Comparison of ENCODE assay signal across 10 cellular contexts in genomic region chr17:39399792-39400191, GRCh38. TPM values are rescaled to one million over a fixed set of nuclear protein-coding genes. Genes with fewer than 3 reads are reported as not detected.
DNase-seq lines count a peak whose midpoint lies in the region; ATAC-seq and TF ChIP-seq lines count a peak whose summit lies in the region.
"Had no signal": no experiment of that assay in that cellular context is flagged by ENCODE, and none has a peak within 500 bp of the region (broad histone marks: within the 10 kb centered on the region; RNA-seq: fewer than 3 reads in every experiment).

No MANE protein-coding gene starts in this region.

- H3K9me3 ChIP-seq in CD4-positive, CD25-positive, alpha-beta regulatory T cell (ENCODE audit: control insufficient read depth in 2 of 2, low read length in 2 of 2), result no peaks in the 10 kb centered on the region
- no peaks in the 10 kb centered on the region for H3K9me3 ChIP-seq in duodenal mucosa (ENCODE audit: control insufficient read depth in 1 of 2, low read length in 2 of 2)

- H3K27me3 Mint-ChIP-seq in CD4-positive, CD25-positive, alpha-beta regulatory T cell, result peaks cover 10% of the 10 kb centered on the region
- peaks cover 4% of the 10 kb centered on the region for H3K27me3 Mint-ChIP-seq in neural crest cell (ENCODE audit: low read depth)
- H3K27me3 Mint-ChIP-seq: stimulated activated naive B cell treated with anti-CD40 and anti-IgM and Interleukin-4, amounts not matched to agents 10 μg/mL and 1 μg/mL and 100 μg/mL, for 72 hours had no signal

- H3K4me3 ChIP-seq in CD4-positive, CD25-positive, alpha-beta regulatory T cell (ENCODE audit: low read depth, low read length), result peak overlapping the region; percentile 92
- H3K4me3 ChIP-seq in NB4 (ENCODE audit: low read depth, low read length) (peak overlapping the region; percentile 78), duodenal mucosa (ENCODE audit: low read depth in 1 of 2, low read length in 2 of 2) (peak overlapping the region; percentile 82 to 93)

- peaks cover 23 to 50% (median 31%) of the 10 kb centered on the region in 4 donors for H3K4me1 Mint-ChIP-seq in CD4-positive, CD25-positive, alpha-beta regulatory T cell
- peaks cover 16% of the 10 kb centered on the region for H3K4me1 Mint-ChIP-seq in neural crest cell

- H3K27ac ChIP-seq in CD4-positive, CD25-positive, alpha-beta regulatory T cell (ENCODE audit: insufficient read depth, low read length, poor library complexity, severe bottlenecking), result no peak overlapping the region
- no peak overlapping the region for H3K27ac ChIP-seq in duodenal mucosa (ENCODE audit: low read depth, low read length)
- H3K27ac ChIP-seq: RWPE1 had no signal

- H3K4me3 Mint-ChIP-seq in CD4-positive, CD25-positive, alpha-beta regulatory T cell, result peak overlapping the region; percentile 98 to 99 (median 98)
- peak overlapping the region; percentile 94 for H3K4me3 Mint-ChIP-seq in neural crest cell

- no peaks in the 10 kb centered on the region for H3K9me3 Mint-ChIP-seq in CD4-positive, CD25-positive, alpha-beta regulatory T cell
- H3K9me3 Mint-ChIP-seq in neural crest cell, result no peaks in the 10 kb centered on the region
- H3K9me3 Mint-ChIP-seq: stimulated activated naive B cell treated with anti-CD40 and anti-IgM and Interleukin-4, amounts not matched to agents 10 μg/mL and 1 μg/mL and 100 μg/mL, for 72 hours had no signal

- no peak for ATAC-seq in CD4-positive, CD25-positive, alpha-beta regulatory T cell (ENCODE audit: low read depth in 2 of 2)
- ATAC-seq in GM21528 (IDR thresholded peaks at IDR 0.05; ENCODE audit: low FRiP score, unreplicated experiment) (no peak), GM18858 (IDR thresholded peaks at IDR 0.05; ENCODE audit: unreplicated experiment) (no peak), GM21786 (IDR thresholded peaks at IDR 0.05; ENCODE audit: unreplicated experiment) (no peak)
- ATAC-seq: stimulated activated naive B cell treated with anti-CD40 and anti-IgM and Interleukin-4, amounts not matched to agents 10 μg/mL and 1 μg/mL and 100 μg/mL, for 72 hours had no signal

- peaks cover 10% of the 10 kb centered on the region for H3K36me3 Mint-ChIP-seq in CD4-positive, CD25-positive, alpha-beta regulatory T cell
- no peaks in the 10 kb centered on the region for H3K36me3 Mint-ChIP-seq in neural crest cell (ENCODE audit: low read depth)

- no peak for TF ChIP-seq POLR2A in NB4 (IDR thresholded peaks at IDR 0.05; ENCODE audit: extremely low read depth, insufficient read length)

- peaks cover 18% of the 10 kb centered on the region for H3K4me1 ChIP-seq in CD4-positive, CD25-positive, alpha-beta regulatory T cell (ENCODE audit: control insufficient read depth, insufficient read depth, low read length, poor library complexity, severe bottlenecking)
- H3K4me1 ChIP-seq in duodenal mucosa (ENCODE audit: control insufficient read depth in 1 of 2, insufficient read depth in 2 of 2, low read length in 2 of 2), result peaks cover 15 to 17% of the 10 kb centered on the region in 2 donors

- H3K9ac ChIP-seq in duodenal mucosa (ENCODE audit: low read depth in 1 of 2, low read length in 2 of 2), result peak overlapping the region in 1 of 2 donors; percentile 78

- no peak for TF ChIP-seq CTCF in NB4 (IDR thresholded peaks at IDR 0.05; ENCODE audit: low read depth, low read length)
- TF ChIP-seq CTCF in neural crest cell (conservative IDR thresholded peaks at IDR 0.05), result no peak

- H3K27me3 ChIP-seq in CD4-positive, CD25-positive, alpha-beta regulatory T cell (ENCODE audit: control insufficient read depth, insufficient read depth, low read length), result no peaks in the 10 kb centered on the region
- no peaks in the 10 kb centered on the region for H3K27me3 ChIP-seq in duodenal mucosa (ENCODE audit: control insufficient read depth in 1 of 2, insufficient read depth in 2 of 2, low read length in 2 of 2)

- H3K27ac Mint-ChIP-seq in CD4-positive, CD25-positive, alpha-beta regulatory T cell, result peak overlapping the region; percentile 67 to 97 (median 97)
- no peak overlapping the region for H3K27ac Mint-ChIP-seq in neural crest cell (ENCODE audit: unreplicated experiment)

- no peaks in the 10 kb centered on the region for H3K36me3 ChIP-seq in CD4-positive, CD25-positive, alpha-beta regulatory T cell (ENCODE audit: control insufficient read depth, insufficient read depth, low read length)
- peaks cover under 1% of the 10 kb centered on the region in 2 donors for H3K36me3 ChIP-seq in duodenal mucosa (ENCODE audit: control insufficient read depth in 1 of 2, insufficient read depth in 2 of 2, low read length in 2 of 2)

- DNase-seq in CD4-positive, CD25-positive, alpha-beta regulatory T cell, result no peak
- no peak for DNase-seq in NB4 (ENCODE audit: low read depth)
- no peak for DNase-seq in neural crest cell (ENCODE audit: low read depth, low spot score)
- no peak for DNase-seq in NCI-H2196 treated with DMSO at 0.1 percent for 48 hours (lab: John Stamatoyannopoulos, UW; ENCODE audit: unreplicated experiment)
- DNase-seq: stimulated activated naive B cell treated with anti-CD40 and anti-IgM and Interleukin-4, amounts not matched to agents 10 μg/mL and 1 μg/mL and 100 μg/mL, for 72 hours had no signal

RNA-seq across cellular contexts. Expression of gene FBXL20, which starts 1.6 kb away (rescaled TPM):
- total RNA-seq in CD4-positive, CD25-positive, alpha-beta regulatory T cell, result 30.8 TPM
- polyA plus RNA-seq in CD4-positive, CD25-positive, alpha-beta regulatory T cell, result 1 to 10 TPM; 4.0 to 6.3 (median 4.8) TPM
- 13.8 and 14.3 TPM in 2 replicates for total RNA-seq in neural crest cell

RNA-seq across cellular contexts. Expression of gene MED1, which starts 51.3 kb away (rescaled TPM):
- total RNA-seq in CD4-positive, CD25-positive, alpha-beta regulatory T cell, result 45.4 TPM
- polyA plus RNA-seq in CD4-positive, CD25-positive, alpha-beta regulatory T cell, result 10 to 100 TPM; 15.8 to 20.2 (median 18.3) TPM
- total RNA-seq in neural crest cell, result 63.4 and 65.0 TPM in 2 replicates
